Comparison of ENCODE assay signal across 15 cellular contexts in the genomic region with DNA sequence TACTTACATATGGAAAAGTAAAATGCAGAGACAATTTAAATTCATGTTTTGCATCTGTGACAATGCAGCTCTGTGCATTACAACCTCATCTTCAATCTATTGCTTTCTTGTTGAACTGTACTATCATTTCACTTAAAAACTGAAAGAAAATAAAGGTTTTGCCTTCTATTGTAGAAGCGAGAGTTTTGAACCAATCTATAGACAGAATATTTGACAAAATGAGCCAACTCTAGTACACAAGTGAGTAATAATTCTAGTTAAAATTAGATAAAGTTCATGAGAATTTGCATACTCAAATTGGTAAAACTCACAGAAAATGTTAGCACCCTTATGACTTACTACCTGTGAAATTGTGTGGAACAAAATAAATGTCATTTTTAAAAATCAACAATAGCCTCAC.
DNase-seq lines count a peak whose midpoint lies in the region; ATAC-seq lines count a peak whose summit lies in the region.
"Had no signal": no experiment of that assay in that cellular context is flagged by ENCODE, and none has a peak within 500 bp of the region (broad histone marks: within the 10 kb centered on the region; RNA-seq: fewer than 3 reads in every experiment).

No MANE protein-coding gene starts in this region.

- ATAC-seq in GM19035 (IDR thresholded peaks at IDR 0.05; ENCODE audit: unreplicated experiment) = peak; percentile 63
- ATAC-seq in GM21619 (IDR thresholded peaks at IDR 0.05; ENCODE audit: unreplicated experiment) = peak; percentile 58
- ATAC-seq in HG03045 (IDR thresholded peaks at IDR 0.05; ENCODE audit: unreplicated experiment) = peak; percentile 52
- ATAC-seq in HG02970 (IDR thresholded peaks at IDR 0.05; ENCODE audit: low FRiP score, unreplicated experiment) = no peak
- ATAC-seq: T-helper 17 cell had no signal

- DNase-seq in ecto neural progenitor cell (ENCODE audit: low spot score) (no peak), RKO (ENCODE audit: low spot score) (no peak), DMS53 (lab: John Stamatoyannopoulos, UW) (no peak)
- DNase-seq: BE2C; CD4-positive, alpha-beta memory T cell; NCI-H1417; NCI-H1930; NCI-H2171; NCI-H82; SIG-M5; T-helper 17 cell had no signal
